1 cellular context compared by ENCODE assay signal in the genomic region with DNA sequence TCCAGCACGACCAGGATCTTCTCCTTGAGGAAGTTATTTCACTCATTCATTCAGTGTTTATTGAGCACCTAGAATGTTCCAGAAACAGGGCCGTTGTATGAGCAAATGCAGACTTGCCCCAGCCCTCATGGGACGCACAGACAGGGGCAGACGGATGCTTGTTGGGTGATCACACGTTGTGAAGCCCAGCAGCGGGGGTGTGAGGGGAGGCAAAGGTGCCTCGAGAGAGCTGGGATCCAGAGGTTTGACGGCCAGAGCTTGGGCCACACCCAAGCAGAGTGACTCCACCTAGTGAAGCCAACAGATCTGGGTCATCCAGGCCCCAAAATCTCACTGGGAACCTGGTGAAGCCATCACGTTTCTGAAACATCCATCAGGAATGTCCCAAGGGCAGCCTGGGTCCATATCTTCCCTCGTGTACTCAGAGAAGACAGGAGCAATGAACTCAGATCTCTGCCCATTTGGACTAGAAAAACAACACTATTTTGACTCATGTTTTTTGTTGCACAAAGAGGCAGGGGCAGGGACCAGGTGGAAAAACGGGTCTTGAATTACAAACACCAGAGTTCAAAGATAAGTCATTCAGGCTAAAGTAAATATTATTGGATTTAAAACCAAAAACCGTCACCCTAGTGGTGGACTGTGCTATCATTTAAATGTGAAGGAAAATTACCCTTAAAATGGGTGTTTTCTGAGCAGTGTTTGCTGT.
TF ChIP-seq lines count a peak whose summit lies in the region.

No MANE protein-coding gene starts in this region.

TF ChIP-seq in HepG2, 621 proteins besides CTCF, POLR2A, EP300 and RAD21 (continued from another document and continues in another):
- TF ChIP-seq ZBTB42 (CRISPR knock-in tag; IDR thresholded peaks at IDR 0.05) (0 out of 2 replicates have a peak, but pooled peaks have one; percentile 42), ZNF530 (CRISPR knock-in tag; IDR thresholded peaks at IDR 0.05; ENCODE audit: low read depth) (no peak), GATAD1 (CRISPR knock-in tag; IDR thresholded peaks at IDR 0.05) (peak; percentile 54; the same call in 1 of the 2 replicates), TCF7 (IDR thresholded peaks at IDR 0.05; ENCODE audit: low read depth) (peak; percentile 78; the same call in 1 of the 2 replicates), BCL3 (CRISPR knock-in tag; IDR thresholded peaks at IDR 0.05) (peak; percentile 19; the same call in 1 of the 2 replicates), KAT7 (CRISPR knock-in tag; IDR thresholded peaks at IDR 0.05; ENCODE audit: borderline replicate concordance) (peak; percentile 60; the same call in 1 of the 2 replicates), ZNF574 (CRISPR knock-in tag; IDR thresholded peaks at IDR 0.05) (peak; percentile 50; the same call in 1 of the 2 replicates), ZBTB7B (CRISPR knock-in tag; IDR thresholded peaks at IDR 0.05) (peak; percentile 66; the same call in 1 of the 2 replicates), SMAD3 (CRISPR knock-in tag; IDR thresholded peaks at IDR 0.05) (peak; percentile 45; the same call in 1 of the 2 replicates), ZSCAN29 (CRISPR knock-in tag; conservative IDR thresholded peaks at IDR 0.05) (peak; percentile 93), POGK (CRISPR knock-in tag; conservative IDR thresholded peaks at IDR 0.05) (no peak; the same call in 1 of the 2 replicates), RBM22 (optimal IDR thresholded peaks at IDR 0.05; ENCODE audit: low read length) (no peak), ZBTB39 (CRISPR knock-in tag; IDR thresholded peaks at IDR 0.05) (no peak), ZNF24 (IDR thresholded peaks at IDR 0.05) (peak; percentile 74; the same call in 1 of the 2 replicates), TRIM22 (IDR thresholded peaks at IDR 0.05) (no peak), HNRNPH1 (optimal IDR thresholded peaks at IDR 0.05; ENCODE audit: low read depth, low read length) (no peak), AKAP8 (CRISPR knock-in tag; IDR thresholded peaks at IDR 0.05) (no peak), ZNF431 (CRISPR knock-in tag; IDR thresholded peaks at IDR 0.05; ENCODE audit: borderline replicate concordance, low read depth) (no peak), ZNF354B (CRISPR knock-in tag; IDR thresholded peaks at IDR 0.05) (peak; percentile 88; the same call in 1 of the 2 replicates), SAP130 (CRISPR knock-in tag; IDR thresholded peaks at IDR 0.05; ENCODE audit: low read depth) (peak; percentile 96), NR2F2 (IDR thresholded peaks at IDR 0.05; ENCODE audit: borderline replicate concordance, low read depth) (peak; percentile 81), MIXL1 (CRISPR knock-in tag; IDR thresholded peaks at IDR 0.05) (0 out of 2 replicates have a peak, but pooled peaks have one; percentile 1), ZNF12 (CRISPR knock-in tag; IDR thresholded peaks at IDR 0.05) (no peak), NFKB2 (CRISPR knock-in tag; IDR thresholded peaks at IDR 0.05; ENCODE audit: borderline replicate concordance) (peak; percentile 52; the same call in 1 of the 2 replicates), ZNF543 (CRISPR knock-in tag; IDR thresholded peaks at IDR 0.05) (0 out of 2 replicates have a peak, but pooled peaks have one; percentile 40), MAFG (CRISPR knock-in tag; IDR thresholded peaks at IDR 0.05) (no peak), RARA (CRISPR knock-in tag; IDR thresholded peaks at IDR 0.05) (peak; percentile 97), SIX4 (CRISPR knock-in tag; IDR thresholded peaks at IDR 0.05) (peak; percentile 95), ZSCAN21 (CRISPR knock-in tag; IDR thresholded peaks at IDR 0.05; ENCODE audit: borderline replicate concordance) (no peak), LCORL (IDR thresholded peaks at IDR 0.05) (peak; percentile 94), LCORL (CRISPR knock-in tag; IDR thresholded peaks at IDR 0.05) (peak; percentile 100), ZFP82 (CRISPR knock-in tag; IDR thresholded peaks at IDR 0.05; ENCODE audit: borderline replicate concordance) (no peak), RXRB (CRISPR knock-in tag; IDR thresholded peaks at IDR 0.05; ENCODE audit: borderline replicate concordance) (peak; percentile 96), PHF8 (CRISPR knock-in tag; IDR thresholded peaks at IDR 0.05) (peak; percentile 57), SMARCE1 (IDR thresholded peaks at IDR 0.05; ENCODE audit: borderline replicate concordance) (no peak), ZFP91 (CRISPR knock-in tag; IDR thresholded peaks at IDR 0.05; ENCODE audit: borderline replicate concordance) (peak; percentile 81), SALL1 (CRISPR knock-in tag; IDR thresholded peaks at IDR 0.05) (peak; percentile 88), PLRG1 (conservative IDR thresholded peaks at IDR 0.05) (no peak), YY1 (IDR thresholded peaks at IDR 0.05; ENCODE audit: insufficient read depth, insufficient replicate concordance, low read depth, low read length) (no peak), SMYD3 (CRISPR knock-in tag; IDR thresholded peaks at IDR 0.05) (peak; percentile 14; the same call in 1 of the 2 replicates), PPARG (CRISPR knock-in tag; conservative IDR thresholded peaks at IDR 0.05) (peak; percentile 76), ZNF776 (CRISPR knock-in tag; IDR thresholded peaks at IDR 0.05) (no peak), ZNF263 (CRISPR knock-in tag; IDR thresholded peaks at IDR 0.05) (no peak), ZNF670 (CRISPR knock-in tag; IDR thresholded peaks at IDR 0.05; ENCODE audit: borderline replicate concordance) (no peak)
- TF ChIP-seq, protein P1, sequence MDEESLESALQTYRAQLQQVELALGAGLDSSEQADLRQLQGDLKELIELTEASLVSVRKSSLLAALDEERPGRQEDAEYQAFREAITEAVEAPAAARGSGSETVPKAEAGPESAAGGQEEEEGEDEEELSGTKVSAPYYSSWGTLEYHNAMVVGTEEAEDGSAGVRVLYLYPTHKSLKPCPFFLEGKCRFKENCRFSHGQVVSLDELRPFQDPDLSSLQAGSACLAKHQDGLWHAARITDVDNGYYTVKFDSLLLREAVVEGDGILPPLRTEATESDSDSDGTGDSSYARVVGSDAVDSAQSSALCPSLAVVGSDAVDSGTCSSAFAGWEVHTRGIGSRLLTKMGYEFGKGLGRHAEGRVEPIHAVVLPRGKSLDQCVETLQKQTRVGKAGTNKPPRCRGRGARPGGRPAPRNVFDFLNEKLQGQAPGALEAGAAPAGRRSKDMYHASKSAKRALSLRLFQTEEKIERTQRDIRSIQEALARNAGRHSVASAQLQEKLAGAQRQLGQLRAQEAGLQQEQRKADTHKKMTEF (CRISPR knock-in tag; IDR thresholded peaks at IDR 0.05): peak; percentile 85
- TF ChIP-seq, protein P2, sequence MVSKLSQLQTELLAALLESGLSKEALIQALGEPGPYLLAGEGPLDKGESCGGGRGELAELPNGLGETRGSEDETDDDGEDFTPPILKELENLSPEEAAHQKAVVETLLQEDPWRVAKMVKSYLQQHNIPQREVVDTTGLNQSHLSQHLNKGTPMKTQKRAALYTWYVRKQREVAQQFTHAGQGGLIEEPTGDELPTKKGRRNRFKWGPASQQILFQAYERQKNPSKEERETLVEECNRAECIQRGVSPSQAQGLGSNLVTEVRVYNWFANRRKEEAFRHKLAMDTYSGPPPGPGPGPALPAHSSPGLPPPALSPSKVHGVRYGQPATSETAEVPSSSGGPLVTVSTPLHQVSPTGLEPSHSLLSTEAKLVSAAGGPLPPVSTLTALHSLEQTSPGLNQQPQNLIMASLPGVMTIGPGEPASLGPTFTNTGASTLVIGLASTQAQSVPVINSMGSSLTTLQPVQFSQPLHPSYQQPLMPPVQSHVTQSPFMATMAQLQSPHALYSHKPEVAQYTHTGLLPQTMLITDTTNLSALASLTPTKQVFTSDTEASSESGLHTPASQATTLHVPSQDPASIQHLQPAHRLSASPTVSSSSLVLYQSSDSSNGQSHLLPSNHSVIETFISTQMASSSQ (IDR thresholded peaks at IDR 0.05; ENCODE audit: low read depth): peak; percentile 37; the same call in 1 of the 2 replicates
- TF ChIP-seq, protein P2 (CRISPR knock-in tag; IDR thresholded peaks at IDR 0.05; ENCODE audit: borderline replicate concordance): peak; percentile 60; the same call in 1 of the 2 replicates
